In genomic region chr16:56635441-56635967, GRCh38 we compare ENCODE assay signal across 19 cellular contexts. TPM values are rescaled to one million over a fixed set of nuclear protein-coding genes. Genes with fewer than 3 reads are reported as not detected.
DNase-seq lines count a peak whose midpoint lies in the region; ATAC-seq, FAIRE-seq and TF ChIP-seq lines count a peak whose summit lies in the region.
"Had no signal": no experiment of that assay in that cellular context is flagged by ENCODE, and none has a peak within 500 bp of the region (broad histone marks: within the 10 kb centered on the region; RNA-seq: fewer than 3 reads in every experiment).

No MANE protein-coding gene starts in this region.

- FAIRE-seq in D721Med (lab: Jason Lieb, UNC): no peak

- peak overlapping the region; percentile 31 for H3K4me3 Mint-ChIP-seq in memory B cell
- H3K4me3 Mint-ChIP-seq: dendritic cell treated with granulocyte-macrophage colony-stimulating factor and Interleukin-4, amounts not matched to agents 40 ng/mL and 50 ng/mL, for 4 days had no signal

- in situ Hi-C loops in astrocyte of the cerebellum (cut with HindIII; ENCODE audit: low sequenced_read_pairs): no loop called here

- no peak overlapping the region for H3K27ac ChIP-seq in urinary bladder (ENCODE audit: low read depth)
- H3K27ac ChIP-seq: BLaER1 treated with 17β-estradiol and CSF1 and Interleukin-3, amounts not matched to agents 10 nM and 100 nM; gastrocnemius medialis; WERI-Rb-1 had no signal

- ATAC-seq in memory B cell (ENCODE audit: low read depth) (no peak), HG03342 (IDR thresholded peaks at IDR 0.05; ENCODE audit: unreplicated experiment) (no peak), sciatic nerve (no peak)
- ATAC-seq: gastrocnemius medialis, left cardiac atrium had no signal

- peaks cover 35% of the 10 kb centered on the region for H3K27me3 Mint-ChIP-seq in memory B cell

- H3K9me3 Mint-ChIP-seq in memory B cell: no peaks in the 10 kb centered on the region
- H3K9me3 Mint-ChIP-seq: dendritic cell treated with granulocyte-macrophage colony-stimulating factor and Interleukin-4, amounts not matched to agents 40 ng/mL and 50 ng/mL, for 4 days; IgD-negative memory B cell had no signal

- TF ChIP-seq CTCF in astrocyte of the cerebellum (IDR thresholded peaks at IDR 0.05; ENCODE audit: low read depth, low read length, missing control alignments): no peak
- TF ChIP-seq CTCF in D721Med (IDR thresholded peaks at IDR 0.05; ENCODE audit: insufficient read depth, missing control alignments): no peak

- DNase-seq in stimulated activated CD4-positive, alpha-beta T cell treated with anti-CD3 and anti-CD28 coated beads, Interleukin-15, amount 100 ng/mL, for 24 hours: peak; percentile 37
- no peak for DNase-seq in stimulated activated CD4-positive, alpha-beta T cell treated with anti-CD3 and anti-CD28 coated beads, Interleukin-1b, Interleukin-23, amount 100 ng/mL, for 48 hours
- DNase-seq in astrocyte of the cerebellum (ENCODE audit: low read depth): no peak
- DNase-seq in memory B cell (ENCODE audit: low spot score in 2 of 2): no peak
- no peak for DNase-seq in D721Med (ENCODE audit: insufficient read length, low spot score)
- DNase-seq in sciatic nerve (ENCODE audit: low spot score): no peak
- DNase-seq: activated gamma-delta T cell treated with Interleukin-2 at 50 U/mL for 16 hours, gastrocnemius medialis, GDM1, left cardiac atrium, NCI-H187 treated with DMSO at 0.1 percent for 48 hours, NCI-H774, SIG-M5, WERI-Rb-1 had no signal

- H3K4me3 ChIP-seq in astrocyte of the cerebellum (ENCODE audit: low read depth, low read length): peak overlapping the region; percentile 15
- H3K4me3 ChIP-seq in urinary bladder (ENCODE audit: low read depth, low read length): peak overlapping the region; percentile 3

- no peak overlapping the region for H3K27ac Mint-ChIP-seq in memory B cell
- H3K27ac Mint-ChIP-seq: dendritic cell treated with granulocyte-macrophage colony-stimulating factor and Interleukin-4, amounts not matched to agents 40 ng/mL and 50 ng/mL, for 4 days; IgD-negative memory B cell had no signal

- H3K4me1 Mint-ChIP-seq in memory B cell: peaks cover 22% of the 10 kb centered on the region

- intact Hi-C loops in sciatic nerve (cut with DNase I): no loop called here

- no peaks in the 10 kb centered on the region for H3K4me1 ChIP-seq in urinary bladder (ENCODE audit: insufficient read depth)

- WGBS in urinary bladder: 23% methylated on average over 40 of the region's 40 CpGs

- no peaks in the 10 kb centered on the region for H3K36me3 Mint-ChIP-seq in memory B cell
- H3K36me3 Mint-ChIP-seq: IgD-negative memory B cell had no signal

- no peaks in the 10 kb centered on the region for H3K36me3 ChIP-seq in urinary bladder (ENCODE audit: insufficient read depth)
- H3K36me3 ChIP-seq: BLaER1 treated with 17β-estradiol and CSF1 and Interleukin-3, amounts not matched to agents 10 nM and 100 nM; gastrocnemius medialis; WERI-Rb-1 had no signal

RNA-seq across cellular contexts. Expression of gene MT1A, which starts 3.0 kb away (rescaled TPM):
- total RNA-seq in urinary bladder: not detected
- 244 TPM for polyA plus RNA-seq in urinary bladder
- 1.8 TPM for total RNA-seq in sciatic nerve
- polyA plus RNA-seq: IgD-negative memory B cell had no signal

RNA-seq across cellular contexts. Expression of gene MT1M, which starts 3.0 kb away (rescaled TPM):
- 0.48 TPM for total RNA-seq in urinary bladder
- polyA plus RNA-seq in urinary bladder: 182 TPM
- total RNA-seq in sciatic nerve: 6.7 TPM
- polyA plus RNA-seq: IgD-negative memory B cell had no signal

RNA-seq across cellular contexts. Expression of gene MT1E, which starts 9.9 kb away (rescaled TPM):
- total RNA-seq in urinary bladder (14.7 TPM), sciatic nerve (44.7 TPM)
- 189 TPM for polyA plus RNA-seq in urinary bladder

RNA-seq across cellular contexts. Expression of gene MT1B, which starts 16.2 kb away (rescaled TPM):
- total RNA-seq in urinary bladder: not detected
- not detected for polyA plus RNA-seq in urinary bladder
- total RNA-seq in sciatic nerve: not detected
- total RNA-seq: gastrocnemius medialis, left cardiac atrium had no signal
- polyA plus RNA-seq: IgD-negative memory B cell had no signal

RNA-seq across cellular contexts. Expression of gene MT1F, which starts 22.3 kb away (rescaled TPM):
- total RNA-seq in urinary bladder: 0.95 TPM
- 10.3 TPM for polyA plus RNA-seq in urinary bladder
- 6.2 TPM for total RNA-seq in sciatic nerve
